Comparison of ENCODE assay signal across 16 cellular contexts in genomic region chr4:168629561-168629960, GRCh38.
A peak's percentile ranks its signal among the peaks of the same experiment; 100 is the strongest.
DNase-seq lines count a peak whose midpoint lies in the region; ATAC-seq, FAIRE-seq and TF ChIP-seq lines count a peak whose summit lies in the region.
"Had no signal": no experiment of that assay in that cellular context is flagged by ENCODE, and none has a peak within 500 bp of the region (broad histone marks: within the 10 kb centered on the region; RNA-seq: fewer than 3 reads in every experiment).

No MANE protein-coding gene starts in this region.

- no peak overlapping the region for H3K14ac ChIP-seq in trophoblast cell (ENCODE audit: low read length)

- CTCF ChIA-PET in A549 (lab: Yijun Ruan, JAX) = interaction anchor here (9.8 kb wide), 1 partner anchor 42 kb away, joined by 88 read pairs; no protein-coding TSS in a partner anchor
- CTCF ChIA-PET in activated CD4-positive, alpha-beta T cell treated with anti-CD3 and anti-CD28 coated beads for 36 hours (lab: Charles Lee) = no interaction called here

- H2BK5ac ChIP-seq in trophoblast cell (ENCODE audit: low read depth, low read length, poor library complexity) = no peak overlapping the region

- H3K27me3 ChIP-seq in trophoblast cell (ENCODE audit: insufficient read depth, low read length) = no peaks in the 10 kb centered on the region
- H3K27me3 ChIP-seq in ascending aorta = no peaks in the 10 kb centered on the region

- peak overlapping the region; percentile 40 for H2AFZ ChIP-seq in trophoblast cell (ENCODE audit: insufficient read depth, low read length, poor library complexity)

- H3K36me3 ChIP-seq in trophoblast cell (ENCODE audit: control insufficient read depth in 1 of 2, insufficient read depth in 2 of 2, low read length in 2 of 2) (no peaks in the 10 kb centered on the region), ascending aorta (no peaks in the 10 kb centered on the region)

- no peaks in the 10 kb centered on the region for H3K9me3 Mint-ChIP-seq in activated CD4-positive, alpha-beta T cell treated with anti-CD3 and anti-CD28 coated beads for 36 hours (ENCODE audit: low read depth)
- H3K9me3 Mint-ChIP-seq: H9 had no signal

- no peak overlapping the region for H3K23ac ChIP-seq in trophoblast cell (ENCODE audit: low read length)

- intact Hi-C loops in activated CD4-positive, alpha-beta T cell treated with anti-CD3 and anti-CD28 coated beads for 36 hours (cut with DNase I, micrococcal nuclease) = no loop called here
- intact Hi-C loops in ascending aorta (cut with DNase I) = no loop called here

- H3K27ac ChIP-seq in A549 (peak overlapping the region; percentile 84 to 96), trophoblast cell (ENCODE audit: low read depth, low read length) (no peak overlapping the region), ascending aorta (no peak overlapping the region)

- peak overlapping the region; percentile 88; the same call in 1 of the 3 replicates for H3K4me2 ChIP-seq in A549
- no peak overlapping the region for H3K4me2 ChIP-seq in trophoblast cell (ENCODE audit: low read length)

- no peak overlapping the region for H3K4me3 ChIP-seq in A549
- H3K4me3 ChIP-seq in trophoblast cell (ENCODE audit: low read depth, low read length) = no peak overlapping the region
- H3K4me3 ChIP-seq in ascending aorta = no peak overlapping the region
- H3K4me3 ChIP-seq: GM12878 had no signal

- TF ChIP-seq RAD21 in A549 (conservative IDR thresholded peaks at IDR 0.05 in 1 of 2, IDR thresholded peaks at IDR 0.05 in 1 of 2) = no peak

- H3K79me2 ChIP-seq in trophoblast cell (ENCODE audit: control insufficient read depth, insufficient read depth, low read length, poor library complexity) = peaks cover 4% of the 10 kb centered on the region

- peaks cover 18% of the 10 kb centered on the region for H3K79me1 ChIP-seq in trophoblast cell (ENCODE audit: low read length)

- H3K4me1 Mint-ChIP-seq in activated CD4-positive, alpha-beta T cell treated with anti-CD3 and anti-CD28 coated beads for 36 hours = peaks cover 4% of the 10 kb centered on the region

- H3K36me3 Mint-ChIP-seq in activated CD4-positive, alpha-beta T cell treated with anti-CD3 and anti-CD28 coated beads for 36 hours (ENCODE audit: low read depth) = no peaks in the 10 kb centered on the region

- H2BK12ac ChIP-seq in trophoblast cell (ENCODE audit: low read length) = peak overlapping the region; percentile 86

- DNase-seq in A549 (ENCODE audit: low read depth in 1 of 2, low spot score in 1 of 2) = no peak
- peak; percentile 14 for DNase-seq in NCI-H2171 (lab: John Stamatoyannopoulos, UW)
- peak; percentile 41 for DNase-seq in left kidney (ENCODE audit: low read depth, low spot score)
- no peak for DNase-seq in trophoblast cell
- DNase-seq in activated CD4-positive, alpha-beta T cell treated with anti-CD3 and anti-CD28 coated beads for 36 hours = no peak
- DNase-seq in ascending aorta (ENCODE audit: low spot score in 2 of 2) = no peak
- DNase-seq: DMS79, H9, NCI-H1436 treated with DMSO at 0.1 percent for 48 hours, NCI-H2081 treated with DMSO at 0.1 percent for 48 hours, NCI-H446, NCI-H748 treated with DMSO at 0.1 percent for 48 hours had no signal

- peak overlapping the region; percentile 66 for H4K91ac ChIP-seq in trophoblast cell (ENCODE audit: low read depth, low read length)

- peak overlapping the region; percentile 84 for H2AK5ac ChIP-seq in trophoblast cell (ENCODE audit: low read length)

- no peaks in the 10 kb centered on the region for H3K9me3 ChIP-seq in A549
- H3K9me3 ChIP-seq in trophoblast cell (ENCODE audit: insufficient read depth, low read depth, low read length) = no peaks in the 10 kb centered on the region
- H3K9me3 ChIP-seq in ascending aorta = no peaks in the 10 kb centered on the region

- no peak overlapping the region for H3K18ac ChIP-seq in trophoblast cell (ENCODE audit: low read length)

- 100% methylated on average over 4 of the region's 4 CpGs for WGBS in A549 (ENCODE audit: missing lambda C conversion rate)
- WGBS in trophoblast cell (ENCODE audit: extremely low coverage, insufficient coverage, insufficient read length) = no CpG with 5 or more reads among the region's 4 CpGs

- FAIRE-seq in A549 (lab: Jason Lieb, UNC) = no peak
- FAIRE-seq: GM12878, GM18507 had no signal

- TF ChIP-seq CTCF in A549 (IDR thresholded peaks at IDR 0.05) (no peak), ascending aorta (IDR thresholded peaks at IDR 0.05) (no peak)

- H4K12ac ChIP-seq in trophoblast cell (ENCODE audit: low read depth, low read length) = no peak overlapping the region

- H4K8ac ChIP-seq in trophoblast cell (ENCODE audit: low read depth, low read length) = no peak overlapping the region

- POLR2A ChIA-PET in A549 (lab: Yijun Ruan, JAX) = no interaction called here
- POLR2A ChIA-PET in activated CD4-positive, alpha-beta T cell treated with anti-CD3 and anti-CD28 coated beads for 36 hours (lab: Charles Lee) = no interaction called here

- H3K27ac Mint-ChIP-seq in activated CD4-positive, alpha-beta T cell treated with anti-CD3 and anti-CD28 coated beads for 36 hours = no peak overlapping the region
- H3K27ac Mint-ChIP-seq: H9 had no signal

- H3K27me3 Mint-ChIP-seq in activated CD4-positive, alpha-beta T cell treated with anti-CD3 and anti-CD28 coated beads for 36 hours = peaks cover 47% of the 10 kb centered on the region

- H3K9ac ChIP-seq in trophoblast cell (ENCODE audit: low read length) = no peak overlapping the region

- H3K4ac ChIP-seq in trophoblast cell (ENCODE audit: low read depth, low read length) = no peak overlapping the region

- no peak for TF ChIP-seq POLR2A in A549 (IDR thresholded peaks at IDR 0.05; ENCODE audit: low read length)

- H2BK120ac ChIP-seq in trophoblast cell (ENCODE audit: insufficient read depth, low read length, poor library complexity) = peak overlapping the region; percentile 30

- H3K4me3 Mint-ChIP-seq in activated CD4-positive, alpha-beta T cell treated with anti-CD3 and anti-CD28 coated beads for 36 hours = no peak overlapping the region
- H3K4me3 Mint-ChIP-seq: H9 had no signal

- no peak for TF ChIP-seq EP300 in A549 (IDR thresholded peaks at IDR 0.05)

- ATAC-seq in A549 (no peak), HG03460 (IDR thresholded peaks at IDR 0.05; ENCODE audit: unreplicated experiment) (no peak)
- no peak for ATAC-seq in activated CD4-positive, alpha-beta T cell treated with anti-CD3 and anti-CD28 coated beads for 36 hours
- ATAC-seq: GM12878, Right ventricle myocardium inferior had no signal

- H3K4me1 ChIP-seq in A549 = peaks cover 20% of the 10 kb centered on the region
- H3K4me1 ChIP-seq in trophoblast cell (ENCODE audit: control insufficient read depth in 1 of 2, insufficient read depth in 2 of 2, low read length in 2 of 2) = peaks cover 2 to 6% of the 10 kb centered on the region in 2 experiments
- H3K4me1 ChIP-seq in ascending aorta = peaks cover 0 to 9% of the 10 kb centered on the region in 2 donors

TF ChIP-seq in A549, 52 proteins besides CTCF, POLR2A, EP300 and RAD21:
- TF ChIP-seq E2F6 (IDR thresholded peaks at IDR 0.05; ENCODE audit: borderline replicate concordance, low read depth) (no peak), JUN (IDR thresholded peaks at IDR 0.05) (no peak), BCL3 (IDR thresholded peaks at IDR 0.05) (no peak), HOXB5 (CRISPR knock-in tag; IDR thresholded peaks at IDR 0.05) (no peak), MAZ (IDR thresholded peaks at IDR 0.05; ENCODE audit: borderline replicate concordance, low read depth, low read length) (no peak), CHD4 (IDR thresholded peaks at IDR 0.05; ENCODE audit: borderline replicate concordance) (no peak)

Comparison
In these comparisons a context has a peak if more than half of its experiments do, and no peak if none do; other contexts are left out.
1. DNase-seq: peak in NCI-H2171 (single experiment) and left kidney (single experiment); none in A549 (0 of 2), trophoblast cell (0 of 2), activated CD4-positive, alpha-beta T cell treated with anti-CD3 and anti-CD28 coated beads for 36 hours (single experiment) and ascending aorta (0 of 2).
2. H3K27ac ChIP-seq: peak in A549 (2 of 2); none in trophoblast cell (single experiment) and ascending aorta (0 of 2).